ENCODE assay signal across 8 cellular contexts in genomic region chr19:46951236-46951986, GRCh38.
A peak's percentile ranks its signal among the peaks of the same experiment; 100 is the strongest.
DNase-seq lines count a peak whose midpoint lies in the region; ATAC-seq and TF ChIP-seq lines count a peak whose summit lies in the region.

No MANE protein-coding gene starts in this region.

- H3K9me3 Mint-ChIP-seq in central memory CD8-positive, alpha-beta T cell: no peaks in the 10 kb centered on the region

- H3K27me3 ChIP-seq in prostate gland (replicated peaks; ENCODE audit: insufficient read depth): no peaks in the 10 kb centered on the region

- H3K36me3 Mint-ChIP-seq in central memory CD8-positive, alpha-beta T cell (ENCODE audit: insufficient read depth): peaks cover 19% of the 10 kb centered on the region

- no peaks in the 10 kb centered on the region for H3K9me3 ChIP-seq in prostate gland

- TF ChIP-seq CTCF in LNCaP clone FGC (IDR thresholded peaks at IDR 0.05; ENCODE audit: control insufficient read depth, extremely low read depth, insufficient read depth): no peak
- no peak for TF ChIP-seq CTCF in prostate gland (IDR thresholded peaks at IDR 0.05)

- H3K4me3 Mint-ChIP-seq in central memory CD8-positive, alpha-beta T cell: peak overlapping the region; percentile 63

- no peak for ATAC-seq in central memory CD8-positive, alpha-beta T cell (replicated peaks; ENCODE audit: extremely low read depth, poor library complexity, severe bottlenecking)
- no peak for ATAC-seq in GM18858 (IDR thresholded peaks at IDR 0.05; ENCODE audit: unreplicated experiment)

- TF ChIP-seq POLR2A in prostate gland (IDR thresholded peaks at IDR 0.05): no peak

- intact Hi-C loops in prostate gland (cut with DNase I): no loop called here

- DNase-seq in NCI-H82 (lab: John Stamatoyannopoulos, UW) (peak; percentile 56), NCI-H82 treated with DMSO at 0.1 percent for 48 hours (lab: John Stamatoyannopoulos, UW; ENCODE audit: unreplicated experiment) (no peak), LNCaP clone FGC (ENCODE audit: low read depth) (peak; percentile 84), prostate gland (ENCODE audit: low spot score) (peak; percentile 50), DMS79 treated with DMSO at 0.1 percent for 48 hours (lab: John Stamatoyannopoulos, UW) (no peak), middle frontal gyrus (ENCODE audit: extremely low spot score, low spot score) (no peak)
- DNase-seq in central memory CD8-positive, alpha-beta T cell (ENCODE audit: low spot score in 2 of 2): no peak

- H3K4me1 Mint-ChIP-seq in central memory CD8-positive, alpha-beta T cell: peaks cover 73% of the 10 kb centered on the region

- H3K4me3 ChIP-seq in LNCaP clone FGC (ENCODE audit: low read depth, low read length) (no peak overlapping the region), prostate gland (no peak overlapping the region)

- H3K27me3 Mint-ChIP-seq in central memory CD8-positive, alpha-beta T cell: no peaks in the 10 kb centered on the region

- H3K4me1 ChIP-seq in prostate gland (replicated peaks): peaks cover 18% of the 10 kb centered on the region

- no peaks in the 10 kb centered on the region for H3K36me3 ChIP-seq in prostate gland

- peak overlapping the region in 1 of 2 donors; percentile 42 for H3K27ac ChIP-seq in prostate gland

- 49% methylated on average over 6 of the region's 6 CpGs for WGBS in prostate gland

- peak overlapping the region; percentile 88 for H3K27ac Mint-ChIP-seq in central memory CD8-positive, alpha-beta T cell (ENCODE audit: low read depth)

Comparison
In these comparisons a context has a peak if more than half of its experiments do, and no peak if none do; other contexts are left out.
1. DNase-seq: peak in NCI-H82 (single experiment), LNCaP clone FGC (single experiment) and prostate gland (single experiment); none in NCI-H82 treated with DMSO at 0.1 percent for 48 hours (single experiment), central memory CD8-positive, alpha-beta T cell (0 of 2), DMS79 treated with DMSO at 0.1 percent for 48 hours (single experiment) and middle frontal gyrus (single experiment).